ENCODE assay signal across 17 cellular contexts in genomic region chr7:32224276-32224675, GRCh38.
"Had no signal": no experiment of that assay in that cellular context is flagged by ENCODE, and none has a peak within 500 bp of the region (broad histone marks: within the 10 kb centered on the region; RNA-seq: fewer than 3 reads in every experiment).

No MANE protein-coding gene starts in this region.

- DNase-seq: colonic mucosa; effector CD8-positive, alpha-beta T cell; erythroblast; hypothalamus; immature natural killer cell; left ventricle myocardium superior; lower lobe of right lung; naive B cell; pancreas; right lobe of liver; small intestine; stimulated activated CD4-positive, alpha-beta T cell treated with anti-CD3 and anti-CD28 coated beads, Interleukin-15, amount 100 ng/mL, for 24 hours; stimulated activated CD4-positive, alpha-beta T cell treated with anti-CD3 and anti-CD28 coated beads, Interleukin-2, amount 100 ng/mL, for 48 hours; stimulated activated naive B cell treated with anti-CD40 and anti-IgM and Interleukin-4, amounts not matched to agents 10 μg/mL and 1 μg/mL and 100 μg/mL, for 72 hours; transverse colon had no signal

- H3K27ac ChIP-seq: colonic mucosa, lower lobe of right lung, neutrophil, pancreas, right lobe of liver, thoracic aorta, transverse colon had no signal

- H3K4me1 ChIP-seq: colonic mucosa, lower lobe of right lung, pancreas, right lobe of liver, transverse colon had no signal

- H3K4me3 ChIP-seq: colonic mucosa, lower lobe of right lung, pancreas, right lobe of liver, thoracic aorta, transverse colon had no signal

- H3K27me3 ChIP-seq: colonic mucosa, neutrophil, pancreas, right lobe of liver, transverse colon had no signal

- H3K9me3 ChIP-seq: colonic mucosa, neutrophil, pancreas, right lobe of liver, transverse colon had no signal

- H3K36me3 ChIP-seq: colonic mucosa, lower lobe of right lung, neutrophil, pancreas, right lobe of liver, thoracic aorta, transverse colon had no signal
